Comparison of ENCODE assay signal across 8 cellular contexts in the genomic region with DNA sequence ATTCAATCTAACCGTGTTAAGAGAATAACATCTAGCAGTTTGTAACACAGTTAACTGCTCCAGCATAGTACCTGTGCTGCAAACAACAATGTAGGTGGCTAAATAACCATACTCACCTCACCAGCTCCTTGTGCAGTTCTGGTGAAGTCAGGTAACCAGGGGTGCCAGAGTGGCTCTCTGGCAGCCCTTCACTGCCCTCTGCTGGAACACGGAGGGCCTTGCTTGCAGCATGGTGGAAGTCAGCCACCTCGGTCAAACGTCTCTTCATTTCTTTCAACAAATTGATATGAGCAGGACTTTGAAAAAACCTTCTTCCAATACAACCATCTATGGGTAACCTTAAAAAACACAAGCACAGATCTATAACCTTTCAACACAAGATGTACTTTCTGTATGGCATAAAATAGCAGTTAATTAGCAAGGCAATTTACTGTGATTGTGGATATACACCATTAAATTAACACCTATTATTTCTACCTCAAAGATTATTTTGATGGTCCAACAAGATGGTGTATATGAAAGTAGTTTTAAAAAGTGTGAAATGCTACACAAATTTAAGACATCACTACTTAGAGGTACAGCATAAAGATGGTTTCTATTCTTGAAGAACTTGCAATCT. TPM values are rescaled to one million over a fixed set of nuclear protein-coding genes. Genes with fewer than 3 reads are reported as not detected.
DNase-seq lines count a peak whose midpoint lies in the region; ATAC-seq and TF ChIP-seq lines count a peak whose summit lies in the region.

No MANE protein-coding gene starts in this region.

- H2BK5ac ChIP-seq in neuronal stem cell (ENCODE audit: low read length), result no peak overlapping the region

- no peak overlapping the region for H3K14ac ChIP-seq in neuronal stem cell (ENCODE audit: low read length)

- no peaks in the 10 kb centered on the region for H3K9me3 ChIP-seq in neuronal stem cell (replicated peaks in 1 of 2; ENCODE audit: control insufficient read depth in 2 of 2, insufficient read depth in 1 of 2, low read depth in 1 of 2, low read length in 2 of 2)

- no peak overlapping the region for H3K4me2 ChIP-seq in neuronal stem cell (ENCODE audit: insufficient read depth, low read length, poor library complexity, severe bottlenecking)

- WGBS in neuronal stem cell (ENCODE audit: extremely low coverage in 2 of 2, insufficient read length in 2 of 2, insufficient replicate concordance in 1 of 2), 2 donors, result no CpG with 5 or more reads among the region's 4 CpGs

- no peak overlapping the region for H2AK5ac ChIP-seq in neuronal stem cell (ENCODE audit: low read depth, low read length)

- TF ChIP-seq CTCF in GM10266 (IDR thresholded peaks at IDR 0.05; ENCODE audit: control insufficient read depth, insufficient read depth, low read depth, missing control alignments), result peak; percentile 72
- peak; percentile 91 for TF ChIP-seq CTCF in epithelial cell of esophagus (IDR thresholded peaks at IDR 0.05; ENCODE audit: insufficient read depth, low read depth, low read length, missing control alignments)

- ATAC-seq in HG02759 (IDR thresholded peaks at IDR 0.05; ENCODE audit: unreplicated experiment) (peak; percentile 86), HG02571 (IDR thresholded peaks at IDR 0.05; ENCODE audit: unreplicated experiment) (no peak)

- H3K4me1 ChIP-seq in neuronal stem cell (ENCODE audit: control insufficient read depth in 2 of 2, insufficient read depth in 1 of 2, low read depth in 1 of 2, low read length in 2 of 2), result no peaks in the 10 kb centered on the region

- H2BK15ac ChIP-seq in neuronal stem cell (ENCODE audit: low read length), result no peak overlapping the region

- H3K27ac ChIP-seq in neuronal stem cell (replicated peaks; ENCODE audit: low read length), result no peak overlapping the region

- no peak overlapping the region for H2BK12ac ChIP-seq in neuronal stem cell (ENCODE audit: low read length)

- no peak overlapping the region for H3K23ac ChIP-seq in neuronal stem cell (ENCODE audit: low read depth, low read length, poor library complexity)

- no peak overlapping the region for H2BK120ac ChIP-seq in neuronal stem cell (ENCODE audit: low read depth, low read length)

- H3K9ac ChIP-seq in neuronal stem cell (ENCODE audit: low read depth, low read length, poor library complexity), result no peak overlapping the region

- H4K8ac ChIP-seq in neuronal stem cell (ENCODE audit: low read depth, low read length), result no peak overlapping the region

- no peak overlapping the region for H2AFZ ChIP-seq in neuronal stem cell (ENCODE audit: low read length)

- H3K27me3 ChIP-seq in neuronal stem cell (ENCODE audit: control insufficient read depth in 3 of 3, insufficient read depth in 3 of 3, low read depth in 1 of 3, low read length in 3 of 3), result no peaks in the 10 kb centered on the region

- H3K18ac ChIP-seq in neuronal stem cell (ENCODE audit: low read length), result no peak overlapping the region

- H3K36me3 ChIP-seq in neuronal stem cell (replicated peaks in 1 of 2; ENCODE audit: control insufficient read depth in 2 of 2, insufficient read depth in 2 of 2, low read length in 2 of 2), result peaks cover 20 to 79% of the 10 kb centered on the region in 2 donors

- H4K91ac ChIP-seq in neuronal stem cell (ENCODE audit: low read depth, low read length, poor library complexity), result no peak overlapping the region

- H3K4me3 ChIP-seq in epithelial cell of esophagus (ENCODE audit: low read length) (no peak overlapping the region), neuronal stem cell (ENCODE audit: low read length in 2 of 2) (no peak overlapping the region)

- peak; percentile 56 for DNase-seq in GM10266 (ENCODE audit: extremely low spot score)
- DNase-seq in NCI-H226, result peak; percentile 2
- peak; percentile 81 for DNase-seq in activated CD8-positive, alpha-beta memory T cell treated with anti-CD3 and anti-CD28 coated beads for 24 hours
- peak; percentile 70 for DNase-seq in epithelial cell of esophagus (ENCODE audit: low read depth)
- DNase-seq in neuronal stem cell (ENCODE audit: low spot score), result peak; percentile 15
- DNase-seq in superior temporal gyrus (ENCODE audit: extremely low spot score), result peak; percentile 27

- H3K79me1 ChIP-seq in neuronal stem cell (ENCODE audit: low read depth, low read length), result no peaks in the 10 kb centered on the region

- H3K4ac ChIP-seq in neuronal stem cell (ENCODE audit: low read length), result no peak overlapping the region

RNA-seq across cellular contexts. Expression of gene EPG5, which starts 56.6 kb away (rescaled TPM):
- 4.1 TPM for polyA plus RNA-seq in neuronal stem cell (2013, experiment 1 of 2)
- 4.6 TPM for polyA plus RNA-seq in neuronal stem cell (2013, experiment 2 of 2)

Comparison
In these comparisons a context has a peak if more than half of its experiments do, and no peak if none do; other contexts are left out.
1. DNase-seq: peak in every context shown above with its lines; median percentile 81 in activated CD8-positive, alpha-beta memory T cell treated with anti-CD3 and anti-CD28 coated beads for 24 hours; 70 in epithelial cell of esophagus; 56 in GM10266; 27 in superior temporal gyrus; 15 in neuronal stem cell; 2 in NCI-H226.